ENCODE assay signal across 9 cellular contexts in genomic region chr1:3614755-3615742, GRCh38. TPM values are rescaled to one million over a fixed set of nuclear protein-coding genes. Genes with fewer than 3 reads are reported as not detected.
DNase-seq lines count a peak whose midpoint lies in the region; ATAC-seq and TF ChIP-seq lines count a peak whose summit lies in the region.
"Had no signal": no experiment of that assay in that cellular context is flagged by ENCODE, and none has a peak within 500 bp of the region (broad histone marks: within the 10 kb centered on the region; RNA-seq: fewer than 3 reads in every experiment).

No MANE protein-coding gene starts in this region.

- no peak overlapping the region for H3K4me3 Mint-ChIP-seq in activated naive CD4-positive, alpha-beta T cell treated with anti-CD3 and anti-CD28 coated beads, Interleukin-2, amount 10 ng/mL, durations not matched to agents 7 days and 5 days

- ATAC-seq in activated naive CD4-positive, alpha-beta T cell treated with anti-CD3 and anti-CD28 coated beads, Interleukin-2, amount 50 U/mL, for 72 hours, result no peak
- ATAC-seq in Panc1, result no peak
- no peak for ATAC-seq in upper lobe of left lung (ENCODE audit: low FRiP score in 2 of 2)
- no peak for ATAC-seq in GM21390 (IDR thresholded peaks at IDR 0.05; ENCODE audit: unreplicated experiment)
- no peak for ATAC-seq in HG02798 (IDR thresholded peaks at IDR 0.05; ENCODE audit: poor library complexity, unreplicated experiment)

- TF ChIP-seq EP300 in upper lobe of left lung (IDR thresholded peaks at IDR 0.05), result no peak

- DNase-seq in activated naive CD4-positive, alpha-beta T cell treated with anti-CD3 and anti-CD28 coated beads, Interleukin-2, amount 10 ng/mL, durations not matched to agents 7 days and 5 days, result peak; percentile 42
- no peak for DNase-seq in activated naive CD4-positive, alpha-beta T cell treated with anti-CD3 and anti-CD28 coated beads, Interleukin-2, amount 50 U/mL, for 72 hours (ENCODE audit: low spot score in 2 of 2)
- DNase-seq in Panc1 (ENCODE audit: low read depth, low spot score) (peak; percentile 17), fibroblast of villous mesenchyme (ENCODE audit: low read depth) (peak; percentile 13), upper lobe of left lung (peak in 1 of 2 donors; percentile 54), putamen (ENCODE audit: low spot score) (no peak)
- DNase-seq: NCI-H510A treated with DMSO at 0.1 percent for 48 hours had no signal

- peaks cover 7% of the 10 kb centered on the region for H3K4me1 Mint-ChIP-seq in activated naive CD4-positive, alpha-beta T cell treated with anti-CD3 and anti-CD28 coated beads, Interleukin-2, amount 10 ng/mL, durations not matched to agents 7 days and 5 days

- peak; percentile 90 for TF ChIP-seq CTCF in Panc1 (IDR thresholded peaks at IDR 0.05)
- peak; percentile 70 for TF ChIP-seq CTCF in fibroblast of villous mesenchyme (IDR thresholded peaks at IDR 0.05; ENCODE audit: insufficient read depth, low read depth, low read length)
- peak; percentile 40 to 66 (median 61) for TF ChIP-seq CTCF in upper lobe of left lung (IDR thresholded peaks at IDR 0.05)

- no peak overlapping the region for H3K27ac ChIP-seq in Panc1 (ENCODE audit: low read length)
- no peak overlapping the region for H3K27ac ChIP-seq in upper lobe of left lung

- H3K4me3 ChIP-seq in Panc1 (ENCODE audit: low read depth in 2 of 2, low read length in 2 of 2), result no peak overlapping the region
- H3K4me3 ChIP-seq in fibroblast of villous mesenchyme (ENCODE audit: low read depth, low read length), result no peak overlapping the region
- H3K4me3 ChIP-seq in upper lobe of left lung, result no peak overlapping the region

- in situ Hi-C loops in Panc1 (cut with HindIII; ENCODE audit: low pct_unique_long_range_greater_than_20kb, low sequenced_read_pairs), result no loop called here

- H3K36me3 Mint-ChIP-seq in activated naive CD4-positive, alpha-beta T cell treated with anti-CD3 and anti-CD28 coated beads, Interleukin-2, amount 10 ng/mL, durations not matched to agents 7 days and 5 days, result no peaks in the 10 kb centered on the region
- H3K36me3 Mint-ChIP-seq in activated naive CD4-positive, alpha-beta T cell treated with anti-CD3 and anti-CD28 coated beads, Interleukin-2, amount 50 U/mL, for 72 hours, result no peaks in the 10 kb centered on the region

- no peak for TF ChIP-seq POLR2A in upper lobe of left lung (IDR thresholded peaks at IDR 0.05)

- no peaks in the 10 kb centered on the region for H3K36me3 ChIP-seq in Panc1 (ENCODE audit: control insufficient read depth, insufficient read depth, low read length)
- no peaks in the 10 kb centered on the region for H3K36me3 ChIP-seq in upper lobe of left lung

- H3K4me1 ChIP-seq in Panc1 (ENCODE audit: control insufficient read depth, insufficient read depth, low read length) (peaks cover 32% of the 10 kb centered on the region), upper lobe of left lung (peaks cover 35 to 56% (median 54%) of the 10 kb centered on the region in 4 donors)

- H3K27me3 Mint-ChIP-seq in activated naive CD4-positive, alpha-beta T cell treated with anti-CD3 and anti-CD28 coated beads, Interleukin-2, amount 10 ng/mL, durations not matched to agents 7 days and 5 days, result peaks cover 60% of the 10 kb centered on the region

- no peak overlapping the region for H3K27ac Mint-ChIP-seq in activated naive CD4-positive, alpha-beta T cell treated with anti-CD3 and anti-CD28 coated beads, Interleukin-2, amount 10 ng/mL, durations not matched to agents 7 days and 5 days
- H3K27ac Mint-ChIP-seq in activated naive CD4-positive, alpha-beta T cell treated with anti-CD3 and anti-CD28 coated beads, Interleukin-2, amount 50 U/mL, for 72 hours, result no peak overlapping the region

- 58 to 66% methylated on average over 19 to 20 of the region's 20 CpGs for WGBS in upper lobe of left lung, 2 donors

- no peaks in the 10 kb centered on the region for H3K27me3 ChIP-seq in Panc1 (ENCODE audit: control insufficient read depth, insufficient read depth, low read length)
- peaks cover 0 to 8% (median 2%) of the 10 kb centered on the region in 4 donors for H3K27me3 ChIP-seq in upper lobe of left lung

- H3K9me3 ChIP-seq in Panc1 (ENCODE audit: control insufficient read depth, insufficient read depth, low read depth, low read length) (no peaks in the 10 kb centered on the region), upper lobe of left lung (no peaks in the 10 kb centered on the region)

- POLR2A ChIA-PET in Panc1 (lab: Charles Lee), result no interaction called here

- intact Hi-C loops in Panc1 (cut with micrococcal nuclease; ENCODE audit: unreplicated experiment), result loop anchor here (2.0 kb wide), 1 partner anchor 130 kb away; no protein-coding TSS in a partner anchor

- no peaks in the 10 kb centered on the region for H3K9me3 Mint-ChIP-seq in activated naive CD4-positive, alpha-beta T cell treated with anti-CD3 and anti-CD28 coated beads, Interleukin-2, amount 10 ng/mL, durations not matched to agents 7 days and 5 days
- H3K9me3 Mint-ChIP-seq in activated naive CD4-positive, alpha-beta T cell treated with anti-CD3 and anti-CD28 coated beads, Interleukin-2, amount 50 U/mL, for 72 hours, result no peaks in the 10 kb centered on the region

- BruUV-seq in Panc1 (replicated peaks; lab: Mats Ljungman, UMichigan), result no TSS peak

- CTCF ChIA-PET in activated naive CD4-positive, alpha-beta T cell treated with anti-CD3 and anti-CD28 coated beads, Interleukin-2, amount 10 ng/mL, durations not matched to agents 7 days and 5 days (lab: Charles Lee), result interaction anchor here (0.7 to 1.0 kb wide), 5 partner anchors 9 to 127 kb away, joined by 3 to 4 read pairs (median 3); no protein-coding TSS in a partner anchor
- CTCF ChIA-PET in Panc1 (lab: Charles Lee), result interaction anchor here (0.6 to 1.2 kb wide), 5 partner anchors 26 to 162 kb away, joined by 3 read pairs; no protein-coding TSS in a partner anchor

RNA-seq across cellular contexts. Expression of gene MEGF6, which starts 3.7 kb away (rescaled TPM):
- total RNA-seq in activated naive CD4-positive, alpha-beta T cell treated with anti-CD3 and anti-CD28 coated beads, Interleukin-2, amount 50 U/mL, for 72 hours, result 1 to 10 TPM; 4.6 to 7.6 TPM
- total RNA-seq in Panc1 (2021; ENCODE audit: unreplicated experiment) (32.6 TPM), fibroblast of villous mesenchyme (2.2 and 7.1 TPM in 2 replicates), upper lobe of left lung (100 to 1,000 TPM in 1 of 6 donors, 10 to 100 TPM in 5; 23.8 to 128 (median 83.5) TPM)
- polyA plus RNA-seq in Panc1 (2012; ENCODE audit: insufficient read length), result 35.5 TPM

RNA-seq across cellular contexts. Expression of gene TPRG1L, which starts 9.8 kb away (rescaled TPM):
- total RNA-seq in activated naive CD4-positive, alpha-beta T cell treated with anti-CD3 and anti-CD28 coated beads, Interleukin-2, amount 50 U/mL, for 72 hours, result 1 to 10 TPM; 6.0 to 10.0 TPM
- 57.5 TPM for total RNA-seq in Panc1 (2021; ENCODE audit: unreplicated experiment)
- 93.0 TPM for polyA plus RNA-seq in Panc1 (2012; ENCODE audit: insufficient read length)
- total RNA-seq in fibroblast of villous mesenchyme, result 19.4 and 20.3 TPM in 2 replicates
- 10 to 100 TPM; 16.6 to 48.3 (median 40.2) TPM for total RNA-seq in upper lobe of left lung

RNA-seq across cellular contexts. Expression of gene WRAP73, which starts 34.9 kb away (rescaled TPM):
- total RNA-seq in activated naive CD4-positive, alpha-beta T cell treated with anti-CD3 and anti-CD28 coated beads, Interleukin-2, amount 50 U/mL, for 72 hours, result 10 to 100 TPM; 26.5 to 38.6 TPM
- total RNA-seq in Panc1 (2021; ENCODE audit: unreplicated experiment), result 27.1 TPM
- polyA plus RNA-seq in Panc1 (2012; ENCODE audit: insufficient read length), result 31.8 TPM
- 9.7 and 12.5 TPM in 2 replicates for total RNA-seq in fibroblast of villous mesenchyme
- total RNA-seq in upper lobe of left lung, result 10 to 100 TPM; 14.0 to 33.5 (median 19.9) TPM

RNA-seq across cellular contexts. Expression of gene TP73, which starts 37.3 kb away (rescaled TPM):
- under 1 TPM; 0.30 to 0.39 TPM for total RNA-seq in activated naive CD4-positive, alpha-beta T cell treated with anti-CD3 and anti-CD28 coated beads, Interleukin-2, amount 50 U/mL, for 72 hours
- total RNA-seq in Panc1 (2021; ENCODE audit: unreplicated experiment) (4.7 TPM), fibroblast of villous mesenchyme (not detected in 2 replicates), upper lobe of left lung (1 to 10 TPM in 5 of 6 donors, under 1 TPM in 1; 0.77 to 9.8 (median 4.1) TPM)
- 3.2 TPM for polyA plus RNA-seq in Panc1 (2012; ENCODE audit: insufficient read length)

Comparison
In these comparisons a context has a peak if more than half of its experiments do, and no peak if none do; other contexts are left out.
1. DNase-seq: peak in activated naive CD4-positive, alpha-beta T cell treated with anti-CD3 and anti-CD28 coated beads, Interleukin-2, amount 10 ng/mL, durations not matched to agents 7 days and 5 days (single experiment), Panc1 (single experiment) and fibroblast of villous mesenchyme (single experiment); none in activated naive CD4-positive, alpha-beta T cell treated with anti-CD3 and anti-CD28 coated beads, Interleukin-2, amount 50 U/mL, for 72 hours (0 of 2) and putamen (single experiment).
2. Peak in every context shown above with its lines, with median percentiles within 50 percentile points of each other: CTCF ChIP-seq.